In the genomic region with DNA sequence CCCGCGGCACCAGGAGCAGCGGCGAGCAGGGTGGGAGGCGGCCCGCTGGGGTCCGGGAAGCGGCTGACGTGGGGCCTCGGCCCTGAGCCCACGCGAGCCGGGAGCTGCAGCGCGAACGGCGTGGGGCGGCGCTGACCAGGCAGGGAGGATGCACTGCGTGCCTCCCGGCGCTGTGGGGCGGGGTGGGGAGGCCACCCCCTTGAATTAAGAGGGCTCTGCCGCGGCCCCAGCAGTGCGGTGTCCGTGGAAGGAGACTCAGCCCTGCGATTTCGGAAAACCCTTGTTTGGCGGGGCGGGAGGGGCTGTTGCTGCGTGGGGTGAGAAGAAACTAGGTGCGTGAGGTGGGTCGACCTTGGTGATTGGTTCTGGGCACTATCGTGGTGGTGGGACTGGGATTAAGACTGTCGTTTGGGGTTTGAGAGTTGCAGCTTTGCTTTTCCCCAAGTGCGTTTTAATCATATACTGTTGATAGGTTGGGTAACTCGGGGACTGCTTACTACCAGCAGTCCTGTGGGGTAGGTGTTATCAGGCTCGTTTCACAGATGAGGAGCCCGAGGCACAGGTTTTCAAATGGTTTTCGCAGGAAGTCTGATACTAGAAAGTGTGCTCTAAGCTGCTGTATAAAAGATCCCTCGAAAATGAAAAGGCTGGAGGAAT, we compare ENCODE assay signal across 8 cellular contexts. TPM values are rescaled to one million over a fixed set of nuclear protein-coding genes. Genes with fewer than 3 reads are reported as not detected.
DNase-seq lines count a peak whose midpoint lies in the region; ATAC-seq and TF ChIP-seq lines count a peak whose summit lies in the region.

No MANE protein-coding gene starts in this region.

- peak; percentile 36 for ATAC-seq in HG03135 (IDR thresholded peaks at IDR 0.05; ENCODE audit: unreplicated experiment)
- ATAC-seq in T-helper 17 cell, result no peak

- H3K36me3 Mint-ChIP-seq in T-helper 17 cell (ENCODE audit: low read depth), result no peaks in the 10 kb centered on the region

- H3K27me3 ChIP-seq in kidney epithelial cell (ENCODE audit: control insufficient read depth, insufficient read depth, low read length), result no peaks in the 10 kb centered on the region

- H3K4me3 ChIP-seq in astrocyte of the spinal cord (ENCODE audit: low read depth, low read length) (peak overlapping the region; percentile 91), kidney epithelial cell (ENCODE audit: low read depth, low read length) (peak overlapping the region; percentile 82)

- DNase-seq in NCI-H345 (lab: John Stamatoyannopoulos, UW), result peak; percentile 31
- no peak for DNase-seq in NCI-H345 treated with DMSO at 0.1 percent for 48 hours (lab: John Stamatoyannopoulos, UW; ENCODE audit: unreplicated experiment)
- DNase-seq in T-helper 17 cell, result peak in 2 of 3 donors; percentile 24 to 25
- DNase-seq in astrocyte of the spinal cord (ENCODE audit: low read depth, low spot score), result peak; percentile 32
- no peak for DNase-seq in kidney epithelial cell (ENCODE audit: low read depth)
- peak; percentile 15 to 24 for DNase-seq in stimulated activated CD4-positive, alpha-beta T cell treated with anti-CD3 and anti-CD28 coated beads, Interleukin-2, amount 100 ng/mL, for 48 hours
- DNase-seq in SKM-1 treated with dmso at 0.1 percent for 144 hours (lab: John Stamatoyannopoulos, UW; ENCODE audit: unreplicated experiment), result no peak

- peaks cover 8% of the 10 kb centered on the region for H3K27me3 Mint-ChIP-seq in T-helper 17 cell

- H3K36me3 ChIP-seq in kidney epithelial cell (ENCODE audit: control insufficient read depth, insufficient read depth, low read length), result no peaks in the 10 kb centered on the region

- H3K9me3 ChIP-seq in T-helper 17 cell (ENCODE audit: control insufficient read depth, low read length, poor library complexity, severe bottlenecking), result no peaks in the 10 kb centered on the region

- peaks cover 15% of the 10 kb centered on the region for H3K4me1 Mint-ChIP-seq in T-helper 17 cell

- in situ Hi-C loops in astrocyte of the spinal cord (cut with HindIII; ENCODE audit: low sequenced_read_pairs), result no loop called here

- no peak overlapping the region for H3K4me3 Mint-ChIP-seq in T-helper 17 cell

- H3K27ac Mint-ChIP-seq in T-helper 17 cell, result peak overlapping the region; percentile 92

- TF ChIP-seq CTCF in astrocyte of the spinal cord (IDR thresholded peaks at IDR 0.05; ENCODE audit: low read depth, low read length) (no peak), kidney epithelial cell (IDR thresholded peaks at IDR 0.05; ENCODE audit: insufficient read depth, low read length, poor library complexity, severe bottlenecking) (no peak)

RNA-seq across cellular contexts. Expression of a gene that starts 0.7 kb away (rescaled TPM):
- 10 to 100 TPM; 56.2 to 65.7 TPM for total RNA-seq in T-helper 17 cell
- 94.1 and 98.6 TPM in 2 replicates for total RNA-seq in kidney epithelial cell

Comparison
In these comparisons a context has a peak if more than half of its experiments do, and no peak if none do; other contexts are left out.
1. DNase-seq: peak in NCI-H345 (single experiment), T-helper 17 cell (2 of 3), astrocyte of the spinal cord (single experiment) and stimulated activated CD4-positive, alpha-beta T cell treated with anti-CD3 and anti-CD28 coated beads, Interleukin-2, amount 100 ng/mL, for 48 hours (2 of 2); none in NCI-H345 treated with DMSO at 0.1 percent for 48 hours (single experiment), kidney epithelial cell (single experiment) and SKM-1 treated with dmso at 0.1 percent for 144 hours (single experiment).